ENCODE assay signal across 8 cellular contexts in the genomic region with DNA sequence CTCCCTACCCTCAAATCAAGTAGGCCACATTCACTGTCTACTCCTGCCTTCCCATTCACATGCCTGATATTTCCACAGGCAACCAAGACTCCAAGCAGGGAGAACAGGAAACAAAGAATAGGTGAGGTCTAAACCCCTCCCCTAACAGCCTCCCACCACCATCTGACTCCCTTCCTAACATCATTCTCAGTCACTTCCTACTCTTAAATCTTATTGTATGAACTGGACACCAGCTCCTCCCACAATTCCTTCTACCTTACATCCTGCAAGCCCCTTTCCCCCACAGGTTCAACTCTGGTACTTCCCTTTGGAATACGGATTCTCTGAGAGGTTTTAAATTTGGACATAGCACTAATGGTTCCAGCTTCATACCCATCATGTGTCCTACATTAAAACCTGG. TPM values are rescaled to one million over a fixed set of nuclear protein-coding genes. Genes with fewer than 3 reads are reported as not detected.
DNase-seq lines count a peak whose midpoint lies in the region; ATAC-seq and TF ChIP-seq lines count a peak whose summit lies in the region.
"Had no signal": no experiment of that assay in that cellular context is flagged by ENCODE, and none has a peak within 500 bp of the region (broad histone marks: within the 10 kb centered on the region; RNA-seq: fewer than 3 reads in every experiment).

No MANE protein-coding gene starts in this region.

- H3K27me3 ChIP-seq in CD4-positive, alpha-beta T cell (ENCODE audit: control insufficient read depth, insufficient read depth, low read length) = no peaks in the 10 kb centered on the region
- H3K27me3 ChIP-seq in iPS-18a (ENCODE audit: control insufficient read depth, insufficient read depth, low read length) = no peaks in the 10 kb centered on the region
- no peaks in the 10 kb centered on the region for H3K27me3 ChIP-seq in testis

- CTCF ChIA-PET in CD4-positive, alpha-beta T cell (lab: Charles Lee) = interaction anchor here (0.8 to 1.5 kb wide), 5 partner anchors 20 to 83 kb away, joined by 3 to 8 read pairs (median 3); a partner anchor contains a TSS

- no peak for DNase-seq in CD4-positive, alpha-beta T cell
- DNase-seq in NCI-H69 (lab: John Stamatoyannopoulos, UW) (peak; percentile 22), testis (no peak), NCI-H1417 treated with DMSO at 0.1 percent for 48 hours (lab: John Stamatoyannopoulos, UW) (no peak), sciatic nerve (ENCODE audit: low spot score) (no peak)
- DNase-seq: foreskin fibroblast; NK-92 treated with Interleukin-12 subunit alpha and Interleukin-12 subunit beta, amount 100 ng/mL, for 24 hours had no signal

- H3K36me3 Mint-ChIP-seq in CD4-positive, alpha-beta T cell (ENCODE audit: low read depth) = peaks cover 52% of the 10 kb centered on the region

- H3K4me3 ChIP-seq in iPS-18a (ENCODE audit: low read length) (peak overlapping the region; percentile 81), testis (no peak overlapping the region)

- peak overlapping the region; percentile 89 for H3K27ac Mint-ChIP-seq in CD4-positive, alpha-beta T cell

- H3K27ac ChIP-seq in CD4-positive, alpha-beta T cell (ENCODE audit: low read depth, low read length) = no peak overlapping the region
- no peak overlapping the region for H3K27ac ChIP-seq in iPS-18a (ENCODE audit: low read length)
- no peak overlapping the region for H3K27ac ChIP-seq in testis

- TF ChIP-seq POLR2A in testis (IDR thresholded peaks at IDR 0.05) = no peak

- no peaks in the 10 kb centered on the region for H3K9me3 Mint-ChIP-seq in CD4-positive, alpha-beta T cell

- POLR2A ChIA-PET in CD4-positive, alpha-beta T cell (lab: Charles Lee) = interaction anchor here (1.0 to 1.7 kb wide), 3 partner anchors 28 to 76 kb away, joined by 4 to 8 read pairs (median 5); a partner anchor contains a TSS

- H3K4me1 ChIP-seq in iPS-18a (ENCODE audit: control insufficient read depth, low read depth, low read length) (peaks cover 8% of the 10 kb centered on the region), testis (peaks cover 7% of the 10 kb centered on the region)

- no peak for TF ChIP-seq CTCF in CD4-positive, alpha-beta T cell (IDR thresholded peaks at IDR 0.05)
- TF ChIP-seq CTCF in testis (IDR thresholded peaks at IDR 0.05) = no peak

- intact Hi-C loops in CD4-positive, alpha-beta T cell (cut with DNase I, micrococcal nuclease) = loop anchor here (1.0 to 2.0 kb wide), 2 partner anchors 27 to 29 kb away; a partner anchor contains a TSS
- intact Hi-C loops in testis (cut with DNase I; ENCODE audit: low total_unique reads) (no loop called here), sciatic nerve (cut with DNase I) (no loop called here)

- WGBS in testis, 2 donors = 46 to 50% methylated on average over 1 of the region's 1 CpG

- peak overlapping the region; percentile 93 for H3K4me3 Mint-ChIP-seq in CD4-positive, alpha-beta T cell

- H3K9me3 ChIP-seq in CD4-positive, alpha-beta T cell (ENCODE audit: control insufficient read depth, low read length) = no peaks in the 10 kb centered on the region
- H3K9me3 ChIP-seq in iPS-18a (ENCODE audit: control insufficient read depth, low read depth, low read length) (no peaks in the 10 kb centered on the region), testis (no peaks in the 10 kb centered on the region)

- no peak overlapping the region for H3K9ac ChIP-seq in iPS-18a (ENCODE audit: low read length)

- H3K27me3 Mint-ChIP-seq in CD4-positive, alpha-beta T cell = no peaks in the 10 kb centered on the region

- H3K4me1 Mint-ChIP-seq in CD4-positive, alpha-beta T cell (ENCODE audit: low read depth) = peaks cover 26% of the 10 kb centered on the region

- no peak for ATAC-seq in CD4-positive, alpha-beta T cell (ENCODE audit: poor library complexity)
- ATAC-seq in sciatic nerve = no peak

- H3K36me3 ChIP-seq in iPS-18a (ENCODE audit: control insufficient read depth, low read depth, low read length) (peaks cover 15% of the 10 kb centered on the region), testis (ENCODE audit: low read depth, missing control alignments) (no peaks in the 10 kb centered on the region)

RNA-seq across cellular contexts. Expression of a gene that starts 0.9 kb away (rescaled TPM):
- 10 to 100 TPM; 20.3 to 21.7 TPM for total RNA-seq in CD4-positive, alpha-beta T cell
- total RNA-seq in testis (10 to 100 TPM; 17.8 to 22.0 TPM), sciatic nerve (17.0 TPM)
- polyA plus RNA-seq in testis (ENCODE audit: insufficient read depth, low read depth, low replicate concordance) = 26.0 TPM

RNA-seq across cellular contexts. Expression of a gene that starts 19.3 kb away (rescaled TPM):
- total RNA-seq in CD4-positive, alpha-beta T cell = 1 to 10 TPM; 4.1 to 5.2 TPM
- total RNA-seq in testis (10 to 100 TPM; 20.7 to 36.4 TPM), sciatic nerve (14.8 TPM)
- polyA plus RNA-seq in testis (ENCODE audit: insufficient read depth, low read depth, low replicate concordance) = 29.4 TPM

RNA-seq across cellular contexts. Expression of a gene that starts 26.8 kb away (rescaled TPM):
- 10 to 100 TPM; 15.9 to 16.1 TPM for total RNA-seq in CD4-positive, alpha-beta T cell
- total RNA-seq in testis = 10 to 100 TPM; 68.0 TPM
- polyA plus RNA-seq in testis (ENCODE audit: insufficient read depth, low read depth, low replicate concordance) = 109 TPM
- 25.2 TPM for total RNA-seq in sciatic nerve

RNA-seq across cellular contexts. Expression of a gene that starts 28.3 kb away (rescaled TPM):
- total RNA-seq in CD4-positive, alpha-beta T cell = 10 to 100 TPM; 15.3 to 15.5 TPM
- total RNA-seq in testis (10 to 100 TPM; 36.1 to 49.5 TPM), sciatic nerve (33.7 TPM)
- polyA plus RNA-seq in testis (ENCODE audit: insufficient read depth, low read depth, low replicate concordance) = 54.5 TPM

RNA-seq across cellular contexts. Expression of a gene that starts 28.9 kb away (rescaled TPM):
- 10 to 100 TPM; 92.2 to 95.3 TPM for total RNA-seq in CD4-positive, alpha-beta T cell
- total RNA-seq in testis (10 to 100 TPM; 50.8 to 72.7 TPM), sciatic nerve (76.9 TPM)
- polyA plus RNA-seq in testis (ENCODE audit: insufficient read depth, low read depth, low replicate concordance) = 47.4 TPM

Comparison
In these comparisons a context has a peak if more than half of its experiments do, and no peak if none do; other contexts are left out.
1. intact Hi-C loops: an anchor here in CD4-positive, alpha-beta T cell (1.0 to 2.0 kb wide); none called in testis and sciatic nerve.